19 cellular contexts compared by ENCODE assay signal in the genomic region with DNA sequence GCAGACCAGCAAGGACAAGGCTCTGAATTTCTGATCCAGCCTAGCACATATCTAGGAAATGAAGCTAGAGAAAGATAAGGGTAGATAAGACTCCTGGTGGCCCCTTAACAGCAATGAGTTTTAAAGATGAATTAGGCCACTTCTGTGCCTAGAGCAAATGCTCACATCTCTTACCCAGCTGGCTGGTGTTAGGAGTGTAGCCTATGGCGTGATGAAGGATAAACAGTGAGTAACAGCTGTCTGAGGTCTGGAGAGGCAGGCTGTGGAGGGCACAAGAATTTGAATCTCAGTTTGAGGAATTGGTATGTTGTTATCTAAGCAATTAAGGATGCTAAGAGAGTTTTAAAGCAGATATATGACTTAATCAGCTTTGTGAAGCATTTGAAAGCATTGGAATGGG.
A peak's percentile ranks its signal among the peaks of the same experiment; 100 is the strongest.
DNase-seq lines count a peak whose midpoint lies in the region; ATAC-seq and TF ChIP-seq lines count a peak whose summit lies in the region.
"Had no signal": no experiment of that assay in that cellular context is flagged by ENCODE, and none has a peak within 500 bp of the region (broad histone marks: within the 10 kb centered on the region; RNA-seq: fewer than 3 reads in every experiment).

No MANE protein-coding gene starts in this region.

- in situ Hi-C loops in IMR-90 (cut with MboI; ENCODE audit: low sequenced_read_pairs) (no loop called here), transverse colon (cut with MboI; ENCODE audit: low pct_ligation_motif_present in 1 of 4, low pct_unique_long_range_greater_than_20kb in 1 of 4, low sequenced_read_pairs in 3 of 4) (no loop called here)

- H4K20me1 ChIP-seq in IMR-90 (ENCODE audit: insufficient read depth, low read length) = no peaks in the 10 kb centered on the region

- intact Hi-C loops in IMR-90 (cut with micrococcal nuclease) (loop anchor here (5.0 kb wide), 1 partner anchor 159 kb away; no protein-coding TSS in a partner anchor), transverse colon (cut with DNase I; ENCODE audit: low total_unique reads) (no loop called here)

- H3K14ac ChIP-seq in IMR-90 (replicated peaks; ENCODE audit: low read depth, low read length) (peak overlapping the region; percentile 64), mesenchymal stem cell (ENCODE audit: low read length in 2 of 2) (no peak overlapping the region)

- H3K4ac ChIP-seq in IMR-90 (ENCODE audit: low read depth, low read length) (peak overlapping the region; percentile 76), mesenchymal stem cell (ENCODE audit: low read depth in 1 of 2, low read length in 2 of 2) (no peak overlapping the region)

- WGBS in IMR-90 (ENCODE audit: extremely low coverage in 2 of 2, insufficient read length in 1 of 2), 2 experiments = 67% methylated on average over 1 of the region's 1 CpG; no CpG with 5 or more reads in 1 of the 2 experiments
- 0% methylated on average over 1 of the region's 1 CpG for WGBS in mesenchymal stem cell
- 75% methylated on average over 1 of the region's 1 CpG; no CpG with 5 or more reads in 1 of the 2 donors for WGBS in transverse colon (ENCODE audit: low coverage in 1 of 2), 2 donors
- WGBS in upper lobe of left lung, 2 donors = 75 to 93% methylated on average over 1 of the region's 1 CpG

- H2BK5ac ChIP-seq in IMR-90 (ENCODE audit: low read depth, low read length, poor library complexity, severe bottlenecking) = peak overlapping the region; percentile 97
- H2BK5ac ChIP-seq in mesenchymal stem cell (ENCODE audit: low read depth, low read length, poor library complexity, severe bottlenecking) = peak overlapping the region; percentile 33

- H3K4me1 Mint-ChIP-seq in chondrocyte (ENCODE audit: low read depth) = peaks cover 63% of the 10 kb centered on the region
- no peaks in the 10 kb centered on the region for H3K4me1 Mint-ChIP-seq in activated CD4-positive, alpha-beta memory T cell treated with anti-CD3 and anti-CD28 coated beads, Interleukin-2, amount 10 ng/mL, durations not matched to agents 7 days and 5 days
- H3K4me1 Mint-ChIP-seq: activated B cell treated with CpG ODN at 0.5 μM for 24 hours; memory B cell; stimulated activated memory B cell treated with anti-CD40 and anti-IgM and Interleukin-4, amounts not matched to agents 10 μg/mL and 1 μg/mL and 100 μg/mL, for 72 hours had no signal

- H3K56ac ChIP-seq in IMR-90 (ENCODE audit: extremely low read depth, insufficient read depth, low read length) = 0 out of 2 replicates have a peak overlapping the region, but pooled peaks have one; percentile 8

- H3K23ac ChIP-seq in IMR-90 (ENCODE audit: low read depth, low read length) (peak overlapping the region; percentile 67; the same call in 1 of the 2 replicates), mesenchymal stem cell (ENCODE audit: low read length in 2 of 2) (no peak overlapping the region)

- H3K4me2 ChIP-seq in IMR-90 (ENCODE audit: low read depth, low read length) = peak overlapping the region; percentile 10; the same call in 1 of the 2 replicates
- no peak overlapping the region for H3K4me2 ChIP-seq in mesenchymal stem cell (ENCODE audit: low read length, poor library complexity, severe bottlenecking)

- H3K27ac Mint-ChIP-seq in chondrocyte (ENCODE audit: unreplicated experiment) = peak overlapping the region; percentile 84
- no peak overlapping the region for H3K27ac Mint-ChIP-seq in activated CD4-positive, alpha-beta memory T cell treated with anti-CD3 and anti-CD28 coated beads, Interleukin-2, amount 10 ng/mL, durations not matched to agents 7 days and 5 days
- H3K27ac Mint-ChIP-seq: activated B cell treated with CpG ODN at 0.5 μM for 24 hours; memory B cell; stimulated activated memory B cell treated with anti-CD40 and anti-IgM and Interleukin-4, amounts not matched to agents 10 μg/mL and 1 μg/mL and 100 μg/mL, for 72 hours had no signal

- H3K27ac ChIP-seq in IMR-90 (ENCODE audit: insufficient read depth, low read length) = peak overlapping the region; percentile 4; the same call in 1 of the 2 replicates
- peak overlapping the region; percentile 88 for H3K27ac ChIP-seq in mesenchymal stem cell (ENCODE audit: low read length, poor library complexity, severe bottlenecking)
- no peak overlapping the region for H3K27ac ChIP-seq in transverse colon
- no peak overlapping the region for H3K27ac ChIP-seq in upper lobe of left lung
- H3K27ac ChIP-seq: pancreas, upper lobe of right lung had no signal

- POLR2A ChIA-PET in IMR-90 (lab: Charles Lee; ENCODE audit: unreplicated experiment) = no interaction called here
- POLR2A ChIA-PET in activated CD4-positive, alpha-beta memory T cell treated with anti-CD3 and anti-CD28 coated beads, Interleukin-2, amount 10 ng/mL, durations not matched to agents 7 days and 5 days (lab: Charles Lee) = no interaction called here

- TF ChIP-seq POLR2A in IMR-90 (IDR thresholded peaks at IDR 0.05; ENCODE audit: low read depth, low read length) = no peak
- TF ChIP-seq POLR2A in transverse colon (IDR thresholded peaks at IDR 0.05) = no peak
- no peak for TF ChIP-seq POLR2A in upper lobe of left lung (IDR thresholded peaks at IDR 0.05)

- H4K8ac ChIP-seq in IMR-90 (ENCODE audit: low read depth in 2 of 2, low read length in 2 of 2) (peak overlapping the region in 1 of 2 experiments; percentile 49; a peak in 2 of 4 replicates), mesenchymal stem cell (ENCODE audit: low read length) (no peak overlapping the region)

- TF ChIP-seq CTCF in IMR-90 (conservative IDR thresholded peaks at IDR 0.05; ENCODE audit: low read depth, low read length) (no peak), chondrocyte (IDR thresholded peaks at IDR 0.05) (no peak), transverse colon (IDR thresholded peaks at IDR 0.05) (no peak), upper lobe of left lung (IDR thresholded peaks at IDR 0.05) (no peak)

- peak overlapping the region; percentile 34; the same call in 1 of the 2 replicates for H3K9ac ChIP-seq in IMR-90 (ENCODE audit: low read depth, low read length)
- no peak overlapping the region for H3K9ac ChIP-seq in mesenchymal stem cell (ENCODE audit: low read length)

- H3K4me3 ChIP-seq in IMR-90 (ENCODE audit: insufficient read depth, low read depth, low read length) (no peak overlapping the region), mesenchymal stem cell (ENCODE audit: insufficient read depth in 1 of 2, low read depth in 1 of 2, low read length in 2 of 2) (no peak overlapping the region), transverse colon (no peak overlapping the region), upper lobe of left lung (no peak overlapping the region)
- H3K4me3 ChIP-seq: pancreas, upper lobe of right lung had no signal

- CTCF ChIA-PET in IMR-90 (lab: Yijun Ruan, JAX) = interaction anchor here (0.8 to 1.0 kb wide), 2 partner anchors 10 to 216 kb away, joined by 3 read pairs; a partner anchor contains a TSS
- CTCF ChIA-PET in activated CD4-positive, alpha-beta memory T cell treated with anti-CD3 and anti-CD28 coated beads, Interleukin-2, amount 10 ng/mL, durations not matched to agents 7 days and 5 days (lab: Charles Lee) = no interaction called here

- H4K91ac ChIP-seq in IMR-90 (ENCODE audit: insufficient read depth, low read depth, low read length) (peak overlapping the region; percentile 46), mesenchymal stem cell (ENCODE audit: low read length) (no peak overlapping the region)

- no peak for TF ChIP-seq RAD21 in IMR-90 (IDR thresholded peaks at IDR 0.05; ENCODE audit: low read length)

- no peak for TF ChIP-seq EP300 in transverse colon (IDR thresholded peaks at IDR 0.05; ENCODE audit: low read depth)
- no peak for TF ChIP-seq EP300 in upper lobe of left lung (IDR thresholded peaks at IDR 0.05)

- no peak overlapping the region for H2AK9ac ChIP-seq in IMR-90 (replicated peaks; ENCODE audit: low read depth, low read length, poor library complexity)

- H2AK5ac ChIP-seq in IMR-90 (ENCODE audit: low read depth, low read length) = peak overlapping the region; percentile 57; the same call in 1 of the 2 replicates
- no peak overlapping the region for H2AK5ac ChIP-seq in mesenchymal stem cell (ENCODE audit: low read length, severe bottlenecking)

- H3K9me3 Mint-ChIP-seq in chondrocyte (ENCODE audit: low read depth) = peaks cover 7% of the 10 kb centered on the region
- H3K9me3 Mint-ChIP-seq in activated CD4-positive, alpha-beta memory T cell treated with anti-CD3 and anti-CD28 coated beads, Interleukin-2, amount 10 ng/mL, durations not matched to agents 7 days and 5 days = no peaks in the 10 kb centered on the region

- dilution Hi-C loops in IMR-90 (cut with HindIII; ENCODE audit: low sequenced_read_pairs, unreplicated experiment) = no loop called here

- H4K5ac ChIP-seq in IMR-90 (ENCODE audit: low read depth, low read length) = peak overlapping the region; percentile 18; the same call in 1 of the 2 replicates

- H3K36me3 Mint-ChIP-seq in chondrocyte (ENCODE audit: low read depth) = peaks cover 5% of the 10 kb centered on the region
- H3K36me3 Mint-ChIP-seq in activated CD4-positive, alpha-beta memory T cell treated with anti-CD3 and anti-CD28 coated beads, Interleukin-2, amount 10 ng/mL, durations not matched to agents 7 days and 5 days (ENCODE audit: low read depth) = no peaks in the 10 kb centered on the region
- H3K36me3 Mint-ChIP-seq: stimulated activated memory B cell treated with anti-CD40 and anti-IgM and Interleukin-4, amounts not matched to agents 10 μg/mL and 1 μg/mL and 100 μg/mL, for 72 hours had no signal

- H3K18ac ChIP-seq in IMR-90 (ENCODE audit: low read depth, low read length) (peak overlapping the region; percentile 64; the same call in 1 of the 2 replicates), mesenchymal stem cell (ENCODE audit: low read depth in 1 of 2, low read length in 2 of 2) (no peak overlapping the region)

- H3K9me3 ChIP-seq in IMR-90 (ENCODE audit: control insufficient read depth, insufficient read depth, low read length) (no peaks in the 10 kb centered on the region), mesenchymal stem cell (ENCODE audit: control insufficient read depth, low read length) (peaks cover 4% of the 10 kb centered on the region), transverse colon (no peaks in the 10 kb centered on the region), upper lobe of left lung (no peaks in the 10 kb centered on the region)
- H3K9me3 ChIP-seq: pancreas, upper lobe of right lung had no signal

- no TSS peak for BruUV-seq in IMR-90 (replicated peaks; lab: Mats Ljungman, UMichigan)

- H3K27me3 Mint-ChIP-seq in chondrocyte (ENCODE audit: low read depth) = no peaks in the 10 kb centered on the region
- H3K27me3 Mint-ChIP-seq in activated CD4-positive, alpha-beta memory T cell treated with anti-CD3 and anti-CD28 coated beads, Interleukin-2, amount 10 ng/mL, durations not matched to agents 7 days and 5 days = no peaks in the 10 kb centered on the region
- H3K27me3 Mint-ChIP-seq: activated B cell treated with CpG ODN at 0.5 μM for 24 hours; memory B cell; stimulated activated memory B cell treated with anti-CD40 and anti-IgM and Interleukin-4, amounts not matched to agents 10 μg/mL and 1 μg/mL and 100 μg/mL, for 72 hours had no signal

- H3K79me1 ChIP-seq in IMR-90 (ENCODE audit: low read depth in 1 of 2, low read length in 2 of 2) (peaks cover 37 to 59% of the 10 kb centered on the region in 2 experiments), mesenchymal stem cell (replicated peaks; ENCODE audit: low read length, poor library complexity, severe bottlenecking) (peaks cover 11% of the 10 kb centered on the region)

- H2BK120ac ChIP-seq in IMR-90 (ENCODE audit: low read depth, low read length) (peak overlapping the region; percentile 76), mesenchymal stem cell (ENCODE audit: low read depth, low read length) (no peak overlapping the region)

- DNase-seq in AG20443 (ENCODE audit: low spot score) (peak; percentile 46), IMR-90 (peak; percentile 70), chondrocyte (ENCODE audit: low spot score) (no peak), mesenchymal stem cell (peak; percentile 84), transverse colon (no peak), midbrain (lab: John Stamatoyannopoulos, UW) (no peak), upper lobe of left lung (no peak)
- DNase-seq in activated CD4-positive, alpha-beta memory T cell treated with anti-CD3 and anti-CD28 coated beads, Interleukin-2, amount 10 ng/mL, durations not matched to agents 7 days and 5 days = no peak
- DNase-seq: activated B cell treated with CpG ODN at 0.5 μM for 24 hours; activated naive CD4-positive, alpha-beta T cell treated with Interleukin-2 at 50 U/mL for 16 hours; DMS153; H7; NCI-H1092; NCI-H345; OCI-M1; pancreas; upper lobe of right lung had no signal

- H3K9me1 ChIP-seq in IMR-90 (ENCODE audit: insufficient read depth, low read length) = peaks cover 13% of the 10 kb centered on the region; the same call in 1 of the 2 replicates

- no peaks in the 10 kb centered on the region for H3K27me3 ChIP-seq in IMR-90 (ENCODE audit: control insufficient read depth, insufficient read depth, low read length)
- H3K27me3 ChIP-seq in mesenchymal stem cell (ENCODE audit: control insufficient read depth in 1 of 2, insufficient read depth in 1 of 2, low read length in 2 of 2) = no peaks in the 10 kb centered on the region
- no peaks in the 10 kb centered on the region for H3K27me3 ChIP-seq in transverse colon
- no peaks in the 10 kb centered on the region for H3K27me3 ChIP-seq in upper lobe of left lung
- H3K27me3 ChIP-seq: pancreas, upper lobe of right lung had no signal

- H3K4me1 ChIP-seq in IMR-90 (ENCODE audit: control insufficient read depth, insufficient read depth, low read length) (peaks cover 20% of the 10 kb centered on the region), mesenchymal stem cell (ENCODE audit: control insufficient read depth, insufficient read depth, low read depth, low read length) (peaks cover 5% of the 10 kb centered on the region), transverse colon (peaks cover 0 to 3% (median 0%) of the 10 kb centered on the region in 4 donors), upper lobe of left lung (peaks cover 0 to 5% (median 0%) of the 10 kb centered on the region in 4 donors)
- H3K4me1 ChIP-seq: upper lobe of right lung had no signal

- H2AFZ ChIP-seq in IMR-90 (replicated peaks; ENCODE audit: low read length, poor library complexity) (no peak overlapping the region), mesenchymal stem cell (ENCODE audit: low read depth, low read length) (no peak overlapping the region)

- no peak overlapping the region for H2BK12ac ChIP-seq in mesenchymal stem cell (ENCODE audit: low read length in 2 of 2)

- H2BK15ac ChIP-seq in IMR-90 (ENCODE audit: low read depth, low read length) = peak overlapping the region; percentile 8; the same call in 1 of the 3 replicates
- no peak overlapping the region for H2BK15ac ChIP-seq in mesenchymal stem cell (ENCODE audit: low read depth, poor library complexity, severe bottlenecking)

- ATAC-seq in IMR-90 (ENCODE audit: low read depth) = peak; percentile 43
- ATAC-seq in upper lobe of left lung (ENCODE audit: low FRiP score in 2 of 2) = no peak
- ATAC-seq: pancreas; stimulated activated memory B cell treated with anti-CD40 and anti-IgM and Interleukin-4, amounts not matched to agents 10 μg/mL and 1 μg/mL and 100 μg/mL, for 72 hours; upper lobe of right lung had no signal

- peak overlapping the region; percentile 59 for H2BK20ac ChIP-seq in IMR-90 (ENCODE audit: low read depth, low read length)

- no peak overlapping the region for H3K4me3 Mint-ChIP-seq in chondrocyte (ENCODE audit: unreplicated experiment)
- H3K4me3 Mint-ChIP-seq in activated CD4-positive, alpha-beta memory T cell treated with anti-CD3 and anti-CD28 coated beads, Interleukin-2, amount 10 ng/mL, durations not matched to agents 7 days and 5 days = no peak overlapping the region
- H3K4me3 Mint-ChIP-seq: activated B cell treated with CpG ODN at 0.5 μM for 24 hours; memory B cell; stimulated activated memory B cell treated with anti-CD40 and anti-IgM and Interleukin-4, amounts not matched to agents 10 μg/mL and 1 μg/mL and 100 μg/mL, for 72 hours had no signal

- H3K36me3 ChIP-seq in IMR-90 (ENCODE audit: control insufficient read depth, insufficient read depth, low read length) (peaks cover 3% of the 10 kb centered on the region), mesenchymal stem cell (ENCODE audit: control insufficient read depth in 1 of 2, insufficient read depth in 2 of 2, low read depth in 1 of 2, low read length in 2 of 2) (peaks cover 3 to 43% of the 10 kb centered on the region in 2 experiments), transverse colon (no peaks in the 10 kb centered on the region), upper lobe of left lung (no peaks in the 10 kb centered on the region)
- H3K36me3 ChIP-seq: pancreas, upper lobe of right lung had no signal

Comparison
In these comparisons a context has a peak if more than half of its experiments do, and no peak if none do; other contexts are left out.
1. DNase-seq: peak in AG20443 (single experiment), IMR-90 (single experiment) and mesenchymal stem cell (single experiment); none in chondrocyte (single experiment), transverse colon (single experiment), midbrain (single experiment), upper lobe of left lung (0 of 2) and activated CD4-positive, alpha-beta memory T cell treated with anti-CD3 and anti-CD28 coated beads, Interleukin-2, amount 10 ng/mL, durations not matched to agents 7 days and 5 days (single experiment).
2. H3K27ac ChIP-seq: peak in IMR-90 (single experiment) and mesenchymal stem cell (single experiment); none in transverse colon (0 of 4) and upper lobe of left lung (0 of 4).